Comparison of ENCODE assay signal across 8 cellular contexts in the genomic region with DNA sequence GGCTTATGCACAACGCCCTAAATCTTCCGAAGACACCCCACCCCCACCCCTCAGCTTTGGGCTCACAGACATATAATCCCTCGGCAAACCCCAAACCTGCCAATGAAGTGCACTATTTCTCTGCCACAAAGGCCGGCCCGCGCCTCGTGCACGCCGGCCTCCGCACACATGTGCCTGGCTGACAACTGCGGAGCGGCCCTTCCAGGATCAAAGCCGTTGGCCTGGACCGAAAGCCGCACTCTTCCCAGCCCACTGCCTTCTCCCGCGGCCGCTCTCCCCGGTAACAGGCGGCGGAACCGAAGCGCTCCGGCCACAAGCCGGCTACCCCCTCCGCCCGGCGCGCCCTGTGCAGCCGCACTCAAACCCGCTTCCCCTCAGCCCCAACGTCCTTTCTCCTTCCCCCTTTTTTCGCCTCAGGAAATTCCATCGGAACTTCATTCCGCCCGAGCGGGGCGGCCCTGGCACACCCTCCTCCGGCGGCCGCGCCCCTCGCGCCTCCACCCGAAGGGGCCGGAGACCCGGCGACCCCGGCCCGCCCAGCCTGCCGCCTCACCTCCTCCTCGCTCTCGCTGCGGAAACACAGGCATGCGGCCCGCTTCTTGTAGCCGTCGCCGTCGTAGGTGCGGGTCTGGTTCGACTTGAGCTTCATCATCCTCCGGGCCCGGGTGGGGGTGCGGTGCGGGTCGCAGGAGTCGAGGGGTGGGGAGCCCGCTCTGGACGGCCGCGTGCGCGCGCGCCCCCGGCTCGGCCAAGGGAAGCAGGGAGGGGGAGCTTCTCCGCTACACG. TPM values are rescaled to one million over a fixed set of nuclear protein-coding genes. Genes with fewer than 3 reads are reported as not detected.
DNase-seq lines count a peak whose midpoint lies in the region; ATAC-seq and TF ChIP-seq lines count a peak whose summit lies in the region.

No MANE protein-coding gene starts in this region.

- no peaks in the 10 kb centered on the region for H3K9me3 ChIP-seq in ectodermal cell (ENCODE audit: control insufficient read depth, low read length)

- no peak for TF ChIP-seq CTCF in AG09309 (IDR thresholded peaks at IDR 0.05; ENCODE audit: control insufficient read depth, insufficient read depth, low read depth, low read length, missing control alignments)

- H3K27me3 ChIP-seq in ectodermal cell (ENCODE audit: control insufficient read depth, insufficient read depth, low read length, poor library complexity, severe bottlenecking) = no peaks in the 10 kb centered on the region

- H3K9me3 Mint-ChIP-seq in memory B cell = no peaks in the 10 kb centered on the region

- H3K36me3 Mint-ChIP-seq in memory B cell = no peaks in the 10 kb centered on the region

- H3K4me1 Mint-ChIP-seq in memory B cell = peaks cover 14% of the 10 kb centered on the region

- ATAC-seq in GM18873 (IDR thresholded peaks at IDR 0.05; ENCODE audit: low FRiP score, unreplicated experiment) (peak; percentile 13), HG03097 (IDR thresholded peaks at IDR 0.05; ENCODE audit: low FRiP score, unreplicated experiment) (peak; percentile 19), memory B cell (ENCODE audit: low read depth) (peak; percentile 29)

- peak overlapping the region; percentile 78 for H3K4me3 ChIP-seq in AG09309 (ENCODE audit: control insufficient read depth, low read depth, low read length)
- H3K4me3 ChIP-seq in ectodermal cell (ENCODE audit: insufficient read depth, low read depth, low read length) = peak overlapping the region; percentile 78

- peak overlapping the region; percentile 71 for H3K27ac ChIP-seq in ectodermal cell (ENCODE audit: insufficient read depth, low read depth, low read length, poor library complexity, severe bottlenecking)

- no peak for DNase-seq in AG09309 (ENCODE audit: low read depth)
- peak; percentile 42 for DNase-seq in NCI-H446 treated with DMSO at 0.1 percent for 48 hours (lab: John Stamatoyannopoulos, UW)
- peak; percentile 28 to 44 for DNase-seq in activated CD4-positive, alpha-beta T cell treated with anti-CD3 and anti-CD28 coated beads, Interleukin-2, amount 50 U/mL, for 24 hours (ENCODE audit: low read depth in 1 of 2, low spot score in 1 of 2)
- peak in 1 of 2 donors; percentile 37 for DNase-seq in memory B cell (ENCODE audit: low spot score in 2 of 2)
- peak; percentile 5 for DNase-seq in stimulated activated CD8-positive, alpha-beta memory T cell treated with anti-CD3 and anti-CD28 coated beads, Interleukin-12 subunit alpha, Interleukin-12 subunit beta, amount 100 ng/mL, for 24 hours (ENCODE audit: extremely low read depth)

- no peaks in the 10 kb centered on the region for H3K36me3 ChIP-seq in ectodermal cell (ENCODE audit: control insufficient read depth, insufficient read depth, low read length)

- H3K27ac Mint-ChIP-seq in memory B cell = no peak overlapping the region

- no peak overlapping the region for H3K4me3 Mint-ChIP-seq in memory B cell

- 0% methylated on average over 80 of the region's 80 CpGs for WGBS in ectodermal cell, 2 experiments

- H3K4me1 ChIP-seq in ectodermal cell (ENCODE audit: control insufficient read depth, insufficient read depth, low read length) = no peaks in the 10 kb centered on the region

- no peaks in the 10 kb centered on the region for H3K27me3 Mint-ChIP-seq in memory B cell

RNA-seq across cellular contexts. Expression of a gene that starts 0.6 kb away (rescaled TPM):
- polyA plus RNA-seq in ectodermal cell (2013, experiment 1 of 4) = 32.2 TPM
- polyA plus RNA-seq in ectodermal cell (2013, experiment 2 of 4) = 31.0 TPM
- polyA plus RNA-seq in ectodermal cell (2013, experiment 3 of 4) = 21.7 TPM
- polyA plus RNA-seq in ectodermal cell (2013, experiment 4 of 4) = 22.6 TPM

RNA-seq across cellular contexts. Expression of a gene that starts 34.0 kb away (rescaled TPM):
- 2,554 TPM for polyA plus RNA-seq in ectodermal cell (2013, experiment 1 of 4)
- polyA plus RNA-seq in ectodermal cell (2013, experiment 2 of 4) = 2,582 TPM
- polyA plus RNA-seq in ectodermal cell (2013, experiment 3 of 4) = 2,604 TPM
- polyA plus RNA-seq in ectodermal cell (2013, experiment 4 of 4) = 2,885 TPM
